10 cellular contexts compared by ENCODE assay signal in the genomic region with DNA sequence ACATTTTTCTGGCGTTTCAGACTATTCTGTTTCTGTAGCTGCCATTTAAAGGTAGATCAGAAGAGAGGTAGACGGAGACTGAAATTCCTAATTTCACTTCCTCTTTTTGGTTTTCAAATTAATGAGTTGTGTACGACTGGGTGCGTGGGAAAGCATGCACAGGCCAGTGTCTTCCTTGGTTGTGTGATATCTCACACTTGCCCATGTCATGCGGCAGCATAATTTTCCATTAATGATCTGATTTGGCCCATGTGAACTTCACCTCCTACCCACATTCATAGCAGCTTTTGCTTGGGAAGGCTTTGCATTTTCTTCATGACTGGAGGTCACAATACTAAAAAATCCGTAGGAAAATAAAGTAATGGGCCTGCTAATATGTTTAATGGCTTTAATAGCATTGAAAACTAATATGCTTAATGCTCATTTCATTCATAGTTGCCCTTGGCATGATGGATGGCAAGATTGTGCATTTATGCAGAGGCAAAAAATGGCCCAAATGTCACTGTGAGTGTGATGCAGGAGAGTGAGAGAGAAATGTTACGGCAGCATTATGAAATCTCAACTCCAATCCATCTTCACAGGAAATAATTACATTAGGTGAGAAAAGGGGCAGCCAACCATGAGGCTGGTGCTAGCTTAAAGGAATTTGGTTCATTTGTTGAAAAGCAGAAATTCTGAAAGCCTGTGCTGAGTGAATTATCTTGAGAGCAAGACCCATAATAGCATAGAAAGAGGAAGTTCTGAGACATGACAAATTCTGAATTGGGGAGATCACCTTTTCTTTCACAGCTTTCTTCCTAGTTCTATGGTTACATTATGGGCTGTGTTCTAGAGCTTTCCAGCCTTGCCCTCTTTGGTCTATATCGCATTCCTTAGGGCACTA.
DNase-seq lines count a peak whose midpoint lies in the region; ATAC-seq, FAIRE-seq and TF ChIP-seq lines count a peak whose summit lies in the region.
"Had no signal": no experiment of that assay in that cellular context is flagged by ENCODE, and none has a peak within 500 bp of the region (broad histone marks: within the 10 kb centered on the region; RNA-seq: fewer than 3 reads in every experiment).

No MANE protein-coding gene starts in this region.

- intact Hi-C loops in thyroid gland (cut with DNase I) (no loop called here), heart left ventricle (cut with DNase I) (no loop called here)

- no peak overlapping the region for H3K4me3 ChIP-seq in thyroid gland (replicated peaks in 1 of 3)
- no peak overlapping the region for H3K4me3 ChIP-seq in mesenchymal stem cell (ENCODE audit: insufficient read depth in 1 of 2, low read depth in 1 of 2, low read length in 2 of 2)
- no peak overlapping the region for H3K4me3 ChIP-seq in WERI-Rb-1 (ENCODE audit: low read depth, low read length)
- H3K4me3 ChIP-seq in heart left ventricle: no peak overlapping the region
- H3K4me3 ChIP-seq: coronary artery, SK-N-MC had no signal

- H3K9ac ChIP-seq in mesenchymal stem cell (ENCODE audit: low read length): no peak overlapping the region

- H3K18ac ChIP-seq in mesenchymal stem cell (ENCODE audit: low read depth in 1 of 2, low read length in 2 of 2): no peak overlapping the region

- no peak overlapping the region for H2BK5ac ChIP-seq in mesenchymal stem cell (ENCODE audit: low read depth, low read length, poor library complexity, severe bottlenecking)

- H3K14ac ChIP-seq in mesenchymal stem cell (ENCODE audit: low read length in 2 of 2): no peak overlapping the region

- H3K4me1 ChIP-seq in thyroid gland: no peaks in the 10 kb centered on the region
- H3K4me1 ChIP-seq in mesenchymal stem cell (ENCODE audit: control insufficient read depth, insufficient read depth, low read depth, low read length): no peaks in the 10 kb centered on the region
- peaks cover 0 to 24% (median 0%) of the 10 kb centered on the region in 12 donors for H3K4me1 ChIP-seq in heart left ventricle

- ATAC-seq in HG02840 (IDR thresholded peaks at IDR 0.05; ENCODE audit: low FRiP score, unreplicated experiment) (peak; percentile 76), heart left ventricle (no peak)

- H4K8ac ChIP-seq in mesenchymal stem cell (ENCODE audit: low read length): no peak overlapping the region

- H3K79me1 ChIP-seq in mesenchymal stem cell (replicated peaks; ENCODE audit: low read length, poor library complexity, severe bottlenecking): no peaks in the 10 kb centered on the region

- no peak overlapping the region for H2BK12ac ChIP-seq in mesenchymal stem cell (ENCODE audit: low read length in 2 of 2)

- no peaks in the 10 kb centered on the region for H3K27me3 ChIP-seq in thyroid gland
- H3K27me3 ChIP-seq in mesenchymal stem cell (ENCODE audit: control insufficient read depth in 1 of 2, insufficient read depth in 1 of 2, low read length in 2 of 2): no peaks in the 10 kb centered on the region
- H3K27me3 ChIP-seq in WERI-Rb-1 (ENCODE audit: insufficient read depth, low read depth, severe bottlenecking): no peaks in the 10 kb centered on the region
- H3K27me3 ChIP-seq in heart left ventricle: no peaks in the 10 kb centered on the region

- no peak for TF ChIP-seq POLR2A in thyroid gland (IDR thresholded peaks at IDR 0.05)
- TF ChIP-seq POLR2A in heart left ventricle (IDR thresholded peaks at IDR 0.05): no peak

- no peaks in the 10 kb centered on the region for H3K9me3 ChIP-seq in thyroid gland
- peaks cover 34% of the 10 kb centered on the region for H3K9me3 ChIP-seq in mesenchymal stem cell (ENCODE audit: control insufficient read depth, low read length)
- peaks cover 3% of the 10 kb centered on the region for H3K9me3 ChIP-seq in WERI-Rb-1 (ENCODE audit: severe bottlenecking)
- peaks cover 0 to 7% (median 1%) of the 10 kb centered on the region in 12 donors for H3K9me3 ChIP-seq in heart left ventricle

- DNase-seq in GM19239 (ENCODE audit: insufficient read length, low spot score) (no peak), KBM-7 (peak; percentile 90), pons (ENCODE audit: low spot score) (peak; percentile 30), thyroid gland (no peak), mesenchymal stem cell (no peak), WERI-Rb-1 (no peak), heart left ventricle (no peak)

- in situ Hi-C loops in KBM-7 (cut with MboI; ENCODE audit: low pct_unique_long_range_greater_than_20kb, low sequenced_read_pairs): no loop called here

- WGBS in thyroid gland, 2 donors: 78 to 85% methylated on average over 8 of the region's 8 CpGs
- WGBS in mesenchymal stem cell: 94% methylated on average over 6 of the region's 8 CpGs
- WGBS in heart left ventricle, 4 donors: 78 to 82% (median 81%) methylated on average over 8 of the region's 8 CpGs

- no peak overlapping the region for H3K4ac ChIP-seq in mesenchymal stem cell (ENCODE audit: low read depth in 1 of 2, low read length in 2 of 2)

- H3K23ac ChIP-seq in mesenchymal stem cell (ENCODE audit: low read length in 2 of 2): no peak overlapping the region

- no peak overlapping the region for H4K91ac ChIP-seq in mesenchymal stem cell (ENCODE audit: low read length)

- no peak overlapping the region for H2AK5ac ChIP-seq in mesenchymal stem cell (ENCODE audit: low read length, severe bottlenecking)

- no peak overlapping the region for H2AFZ ChIP-seq in mesenchymal stem cell (ENCODE audit: low read depth, low read length)

- H2BK15ac ChIP-seq in mesenchymal stem cell (ENCODE audit: low read depth, poor library complexity, severe bottlenecking): no peak overlapping the region

- H3K36me3 ChIP-seq in thyroid gland (no peaks in the 10 kb centered on the region), mesenchymal stem cell (ENCODE audit: control insufficient read depth in 1 of 2, insufficient read depth in 2 of 2, low read depth in 1 of 2, low read length in 2 of 2) (no peaks in the 10 kb centered on the region), WERI-Rb-1 (no peaks in the 10 kb centered on the region), heart left ventricle (no peaks in the 10 kb centered on the region)

- H3K4me2 ChIP-seq in mesenchymal stem cell (ENCODE audit: low read length, poor library complexity, severe bottlenecking): no peak overlapping the region

- peak; percentile 87 for FAIRE-seq in GM19239 (lab: Jason Lieb, UNC)

- TF ChIP-seq CTCF in thyroid gland (IDR thresholded peaks at IDR 0.05) (no peak), WERI-Rb-1 (IDR thresholded peaks at IDR 0.05; ENCODE audit: low read depth, low read length) (no peak), heart left ventricle (IDR thresholded peaks at IDR 0.05) (no peak)

- no peak overlapping the region for H2BK120ac ChIP-seq in mesenchymal stem cell (ENCODE audit: low read depth, low read length)

- H3K27ac ChIP-seq in thyroid gland: no peak overlapping the region
- no peak overlapping the region for H3K27ac ChIP-seq in mesenchymal stem cell (ENCODE audit: low read length, poor library complexity, severe bottlenecking)
- H3K27ac ChIP-seq in WERI-Rb-1: no peak overlapping the region
- no peak overlapping the region for H3K27ac ChIP-seq in heart left ventricle
- H3K27ac ChIP-seq: coronary artery, SK-N-MC had no signal

Comparison
In these comparisons a context has a peak if more than half of its experiments do, and no peak if none do; other contexts are left out.
1. DNase-seq: peak in KBM-7 (single experiment) and pons (single experiment); none in GM19239 (single experiment), thyroid gland (0 of 2), mesenchymal stem cell (single experiment), WERI-Rb-1 (single experiment) and heart left ventricle (0 of 5).